In genomic region chr20:1827510-1827973, GRCh38 we compare ENCODE assay signal across 25 cellular contexts.
A peak's percentile ranks its signal among the peaks of the same experiment; 100 is the strongest.
DNase-seq lines count a peak whose midpoint lies in the region; ATAC-seq, FAIRE-seq and TF ChIP-seq lines count a peak whose summit lies in the region.
"Had no signal": no experiment of that assay in that cellular context is flagged by ENCODE, and none has a peak within 500 bp of the region (broad histone marks: within the 10 kb centered on the region; RNA-seq: fewer than 3 reads in every experiment).

No MANE protein-coding gene starts in this region.

- no peak overlapping the region for H3K27ac Mint-ChIP-seq in astrocyte (ENCODE audit: unreplicated experiment)
- H3K27ac Mint-ChIP-seq: T-cell had no signal

- no peak overlapping the region; a peak in 1 of 22 replicates for H3K9ac ChIP-seq in BLaER1 treated with 17β-estradiol and CSF1 and Interleukin-3, amounts not matched to agents 10 nM and 100 nM
- H3K9ac ChIP-seq in astrocyte (ENCODE audit: low read length), result no peak overlapping the region
- H3K9ac ChIP-seq: BLaER1 had no signal

- H3K4me1 Mint-ChIP-seq in astrocyte (ENCODE audit: low read depth, unreplicated experiment), result peaks cover 14% of the 10 kb centered on the region
- H3K4me1 Mint-ChIP-seq: T-cell had no signal

- intact Hi-C loops in left ventricle myocardium superior (cut with micrococcal nuclease) (no loop called here), posterior vena cava (cut with DNase I) (no loop called here)

- peaks cover 32 to 95% (median 67%) of the 10 kb centered on the region in 10 experiments for H3K4me1 ChIP-seq in BLaER1 treated with 17β-estradiol and CSF1 and Interleukin-3, amounts not matched to agents 10 nM and 100 nM
- H3K4me1 ChIP-seq in astrocyte (ENCODE audit: insufficient read depth, low read length) (peaks cover 27% of the 10 kb centered on the region), osteoblast (ENCODE audit: insufficient read depth, low read length) (peaks cover 35% of the 10 kb centered on the region)

- H2AFZ ChIP-seq in astrocyte (ENCODE audit: low read depth, low read length) (peak overlapping the region; percentile 48), osteoblast (ENCODE audit: low read length) (no peak overlapping the region)

- H3K79me2 ChIP-seq in astrocyte (ENCODE audit: insufficient read depth, low read length) (no peaks in the 10 kb centered on the region), osteoblast (ENCODE audit: insufficient read depth, low read length) (no peaks in the 10 kb centered on the region)

- H3K9me3 ChIP-seq in BLaER1 treated with 17β-estradiol and CSF1 and Interleukin-3, amounts not matched to agents 10 nM and 100 nM (replicated peaks in 1 of 11), result peaks cover 15 to 26% (median 23%) of the 10 kb centered on the region in 11 experiments
- H3K9me3 ChIP-seq in astrocyte (ENCODE audit: insufficient read depth, low read depth, low read length) (no peaks in the 10 kb centered on the region), osteoblast (ENCODE audit: low read depth, low read length) (peaks cover 5% of the 10 kb centered on the region)
- H3K9me3 ChIP-seq: gastrocnemius medialis had no signal

- peaks cover 0 to 17% (median 0%) of the 10 kb centered on the region in 11 experiments; a peak in 2 of 22 replicates for H4K20me1 ChIP-seq in BLaER1 treated with 17β-estradiol and CSF1 and Interleukin-3, amounts not matched to agents 10 nM and 100 nM
- H4K20me1 ChIP-seq in astrocyte (ENCODE audit: insufficient read depth, low read length) (no peaks in the 10 kb centered on the region), osteoblast (ENCODE audit: insufficient read depth, low read length) (no peaks in the 10 kb centered on the region)

- peaks cover 8% of the 10 kb centered on the region for H3K36me3 Mint-ChIP-seq in astrocyte (ENCODE audit: low read depth, unreplicated experiment)

- no peak for TF ChIP-seq CTCF in astrocyte (IDR thresholded peaks at IDR 0.05; ENCODE audit: insufficient read depth, low read depth, low read length)
- TF ChIP-seq CTCF in osteoblast (IDR thresholded peaks at IDR 0.05; ENCODE audit: extremely low read depth, low read depth, low read length), result no peak

- H3K4me3 Mint-ChIP-seq in astrocyte (ENCODE audit: unreplicated experiment), result no peak overlapping the region
- H3K4me3 Mint-ChIP-seq: activated T-cell treated with anti-CD3 and anti-CD28 coated beads, Interleukin-2, amount 50 U/mL, for 4 hours; nephron; T-cell had no signal

- no peak overlapping the region for H3K4me3 ChIP-seq in BLaER1 treated with 17β-estradiol and CSF1 and Interleukin-3, amounts not matched to agents 10 nM and 100 nM
- H3K4me3 ChIP-seq in astrocyte (ENCODE audit: insufficient read depth, low read depth, low read length), result no peak overlapping the region
- H3K4me3 ChIP-seq in osteoblast (ENCODE audit: insufficient read depth, low read length), result no peak overlapping the region
- H3K4me3 ChIP-seq: BLaER1, gastrocnemius medialis had no signal

- H3K9me3 Mint-ChIP-seq in astrocyte (ENCODE audit: unreplicated experiment), result peaks cover 16% of the 10 kb centered on the region

- H3K36me3 ChIP-seq in BLaER1 treated with 17β-estradiol and CSF1 and Interleukin-3, amounts not matched to agents 10 nM and 100 nM, result no peaks in the 10 kb centered on the region
- H3K36me3 ChIP-seq in astrocyte (ENCODE audit: insufficient read depth, low read length) (no peaks in the 10 kb centered on the region), osteoblast (ENCODE audit: insufficient read depth, low read length) (no peaks in the 10 kb centered on the region)
- H3K36me3 ChIP-seq: BLaER1, gastrocnemius medialis, spleen had no signal

- H3K4me2 ChIP-seq in BLaER1 treated with 17β-estradiol and CSF1 and Interleukin-3, amounts not matched to agents 10 nM and 100 nM, result peak overlapping the region in 6 of 11 experiments; percentile 59 to 89 (median 84); a peak in 9 of 22 replicates
- H3K4me2 ChIP-seq in astrocyte (ENCODE audit: low read length), result no peak overlapping the region
- no peak overlapping the region for H3K4me2 ChIP-seq in osteoblast (ENCODE audit: insufficient read depth, low read length)
- H3K4me2 ChIP-seq: BLaER1 had no signal

- peaks cover 0 to 6% (median 0%) of the 10 kb centered on the region in 11 experiments; a peak in 3 of 22 replicates for H3K27me3 ChIP-seq in BLaER1 treated with 17β-estradiol and CSF1 and Interleukin-3, amounts not matched to agents 10 nM and 100 nM
- no peaks in the 10 kb centered on the region for H3K27me3 ChIP-seq in astrocyte (ENCODE audit: insufficient read depth, low read length)
- H3K27me3 ChIP-seq in osteoblast (ENCODE audit: insufficient read depth, low read length), result no peaks in the 10 kb centered on the region
- H3K27me3 ChIP-seq: gastrocnemius medialis had no signal

- H3K27me3 Mint-ChIP-seq in astrocyte (ENCODE audit: low read depth, unreplicated experiment), result peaks cover 9% of the 10 kb centered on the region

- peak; percentile 6 for ATAC-seq in left ventricle myocardium superior
- no peak for ATAC-seq in HG02973 (IDR thresholded peaks at IDR 0.05; ENCODE audit: unreplicated experiment)
- ATAC-seq: activated T-cell treated with anti-CD3 and anti-CD28 coated beads, Interleukin-2, amount 50 U/mL, for 4 hours; T-cell had no signal

- no peak for FAIRE-seq in astrocyte (lab: Jason Lieb, UNC)
- FAIRE-seq: urothelium cell line had no signal

- peak overlapping the region in 4 of 11 experiments; percentile 28 to 52 (median 48); a peak in 5 of 22 replicates for H3K27ac ChIP-seq in BLaER1 treated with 17β-estradiol and CSF1 and Interleukin-3, amounts not matched to agents 10 nM and 100 nM
- H3K27ac ChIP-seq in astrocyte (ENCODE audit: low read depth, low read length), result no peak overlapping the region
- H3K27ac ChIP-seq in osteoblast (ENCODE audit: low read depth, low read length), result peak overlapping the region; percentile 64
- H3K27ac ChIP-seq: BLaER1, gastrocnemius medialis, HL-60 had no signal

- DNase-seq in astrocyte (ENCODE audit: low read depth) (no peak), left ventricle myocardium superior (no peak), osteoblast (ENCODE audit: insufficient read length, low spot score, missing footprints) (no peak), posterior vena cava (ENCODE audit: low spot score) (no peak), NCI-H128 (lab: John Stamatoyannopoulos, UW; ENCODE audit: unreplicated experiment) (no peak)
- DNase-seq in activated CD4-positive, alpha-beta T cell treated with anti-CD3 and anti-CD28 coated beads for 48 hours, result no peak
- DNase-seq: activated CD4-positive, CD25-positive, alpha-beta regulatory T cell treated with anti-CD3 and anti-CD28 coated beads, Interleukin-2, amount 50 U/mL, for 72 hours; activated CD8-positive, alpha-beta memory T cell treated with anti-CD3 and anti-CD28 coated beads for 24 hours; activated naive CD4-positive, alpha-beta T cell treated with Interleukin-2 at 50 U/mL for 16 hours; activated T-cell treated with anti-CD3 and anti-CD28 coated beads, Interleukin-2, amount 50 U/mL, for 4 hours; GOT3; kidney glomerular epithelial cell; mesendoderm; NCI-H1105 treated with DMSO at 0.1 percent for 48 hours; NCI-H2081; OCI-M1; spleen; T-cell had no signal

Comparison
In these comparisons a context has a peak if more than half of its experiments do, and no peak if none do; other contexts are left out.
1. H3K4me2 ChIP-seq: peak in BLaER1 treated with 17β-estradiol and CSF1 and Interleukin-3, amounts not matched to agents 10 nM and 100 nM (6 of 11); none in astrocyte (single experiment) and osteoblast (single experiment).